ENCODE assay signal across 8 cellular contexts in the genomic region with DNA sequence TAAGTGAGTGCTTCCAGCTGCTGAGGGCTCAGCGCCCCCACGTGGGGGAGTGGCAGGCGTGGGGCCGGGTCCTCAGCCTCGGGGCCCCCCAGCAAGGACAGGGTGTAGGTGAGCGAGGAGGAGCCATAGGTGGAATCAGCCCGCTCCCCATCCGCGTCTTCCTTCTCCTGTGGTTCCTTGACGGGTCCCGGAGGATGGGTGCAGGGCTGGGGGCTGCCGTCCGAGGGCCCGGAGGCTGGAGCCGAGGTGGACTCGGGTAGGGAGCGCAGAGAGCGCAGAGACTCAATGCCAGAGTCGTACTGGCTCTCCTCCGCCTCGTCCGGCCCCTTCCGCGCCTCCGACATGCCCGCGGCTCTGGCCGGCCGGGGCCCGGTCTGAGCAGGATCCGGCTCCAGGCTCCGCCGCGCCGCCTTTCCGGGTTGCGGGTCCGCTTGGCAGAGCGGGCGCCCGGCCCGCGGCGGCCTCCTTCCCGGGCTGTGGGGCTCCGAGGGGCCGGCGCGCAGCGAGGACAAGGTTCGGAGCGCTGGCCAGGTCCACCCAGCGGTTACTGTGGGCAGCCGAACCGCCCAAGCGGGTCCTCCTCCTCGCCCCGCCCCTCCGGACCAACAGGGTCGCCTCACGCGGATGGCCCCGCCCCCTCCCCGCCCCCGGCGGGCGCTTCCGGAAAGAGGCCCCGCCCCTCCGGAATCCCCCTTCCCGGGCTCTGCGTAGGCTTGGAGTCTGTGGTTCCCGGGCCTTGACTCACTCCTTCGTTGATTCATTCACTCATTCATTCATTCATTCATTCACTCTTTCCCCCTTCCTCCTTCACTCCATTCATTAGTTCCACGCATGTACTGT. TPM values are rescaled to one million over a fixed set of nuclear protein-coding genes. Genes with fewer than 3 reads are reported as not detected.
DNase-seq lines count a peak whose midpoint lies in the region; ATAC-seq and TF ChIP-seq lines count a peak whose summit lies in the region.

A gene with protein sequence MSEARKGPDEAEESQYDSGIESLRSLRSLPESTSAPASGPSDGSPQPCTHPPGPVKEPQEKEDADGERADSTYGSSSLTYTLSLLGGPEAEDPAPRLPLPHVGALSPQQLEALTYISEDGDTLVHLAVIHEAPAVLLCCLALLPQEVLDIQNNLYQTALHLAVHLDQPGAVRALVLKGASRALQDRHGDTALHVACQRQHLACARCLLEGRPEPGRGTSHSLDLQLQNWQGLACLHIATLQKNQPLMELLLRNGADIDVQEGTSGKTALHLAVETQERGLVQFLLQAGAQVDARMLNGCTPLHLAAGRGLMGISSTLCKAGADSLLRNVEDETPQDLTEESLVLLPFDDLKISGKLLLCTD (minus strand): TSS at position 549 of the 840 bp plus-strand sequence. CDS start 205 bp downstream, at position 344.

- no peaks in the 10 kb centered on the region for H3K9me2 ChIP-seq in OCI-LY7 (ENCODE audit: insufficient read depth, low read length)

- CTCF ChIA-PET in CD8-positive, alpha-beta T cell (lab: Charles Lee): interaction anchor here (0.5 to 5.5 kb wide), 12 partner anchors 9 to 172 kb away, joined by 3 to 61 read pairs (median 3); a partner anchor contains a TSS
- CTCF ChIA-PET in OCI-LY7 (lab: Charles Lee; ENCODE audit: unreplicated experiment): no interaction called here

- POLR2A ChIA-PET in CD8-positive, alpha-beta T cell (lab: Charles Lee): interaction anchor here (1.3 to 3.8 kb wide), 2 partner anchors 9 to 19 kb away, joined by 4 to 35 read pairs; a partner anchor contains a TSS
- POLR2A ChIA-PET in OCI-LY7 (lab: Charles Lee): interaction anchor here (4.3 kb wide), 1 partner anchor 17 kb away, joined by 22 read pairs; a partner anchor contains a TSS

- peaks cover 31% of the 10 kb centered on the region for H3K4me1 ChIP-seq in CD8-positive, alpha-beta T cell (ENCODE audit: insufficient read depth, low read length)
- H3K4me1 ChIP-seq in OCI-LY7 (ENCODE audit: insufficient read depth, low read length, poor library complexity, severe bottlenecking) (peaks cover 68% of the 10 kb centered on the region), mucosa of descending colon (ENCODE audit: low read depth) (peaks cover 17% of the 10 kb centered on the region)

- DNase-seq in CD8-positive, alpha-beta T cell: peak; percentile 87 to 96 (median 94)
- DNase-seq in GM20000 (ENCODE audit: low spot score) (peak; percentile 96), HuH-7 (ENCODE audit: low spot score) (peak; percentile 92), OCI-LY7 (ENCODE audit: low spot score) (peak; percentile 88), activated T-cell treated with anti-CD3 and anti-CD28 coated beads for 24 hours (ENCODE audit: low read depth) (peak; percentile 96), epithelial cell of esophagus (ENCODE audit: low read depth) (peak; percentile 95), mucosa of descending colon (peak; percentile 96 to 99 (median 98))
- peak; percentile 92 for DNase-seq in stimulated activated CD8-positive, alpha-beta memory T cell treated with anti-CD3 and anti-CD28 coated beads, Interleukin-4, amount 100 ng/mL, for 24 hours (ENCODE audit: low read depth)

- H3K36me3 ChIP-seq in CD8-positive, alpha-beta T cell (ENCODE audit: insufficient read depth, low read length): peaks cover 5% of the 10 kb centered on the region
- H3K36me3 ChIP-seq in OCI-LY7 (ENCODE audit: insufficient read depth, low read length) (peaks cover 30% of the 10 kb centered on the region), mucosa of descending colon (ENCODE audit: low read depth) (no peaks in the 10 kb centered on the region)

- peak within 1 kb of the TSS; percentile 83 for H3K4me3 Mint-ChIP-seq in CD8-positive, alpha-beta T cell

- H3K9me3 ChIP-seq in CD8-positive, alpha-beta T cell (ENCODE audit: low read length): no peaks in the 10 kb centered on the region
- H3K9me3 ChIP-seq in OCI-LY7 (ENCODE audit: low read length): no peaks in the 10 kb centered on the region
- no peaks in the 10 kb centered on the region for H3K9me3 ChIP-seq in mucosa of descending colon

- peaks cover 8% of the 10 kb centered on the region for H3K27me3 Mint-ChIP-seq in CD8-positive, alpha-beta T cell (ENCODE audit: low read depth)

- peaks cover 46% of the 10 kb centered on the region for H3K4me1 Mint-ChIP-seq in CD8-positive, alpha-beta T cell (ENCODE audit: low read depth)

- TSS peak; percentile 84 for BruUV-seq in OCI-LY7 (replicated peaks; lab: Mats Ljungman, UMichigan)

- no peaks in the 10 kb centered on the region for H3K9me3 Mint-ChIP-seq in CD8-positive, alpha-beta T cell

- H3K27me3 ChIP-seq in CD8-positive, alpha-beta T cell (ENCODE audit: insufficient read depth, low read length): no peaks in the 10 kb centered on the region

- H2AFZ ChIP-seq in OCI-LY7 (ENCODE audit: low read length): peak within 1 kb of the TSS; percentile 56

- H3K4me3 ChIP-seq in CD8-positive, alpha-beta T cell (ENCODE audit: low read depth, low read length): peak within 1 kb of the TSS; percentile 90
- H3K4me3 ChIP-seq in OCI-LY7 (ENCODE audit: low read depth, low read length, poor library complexity, severe bottlenecking) (peak within 1 kb of the TSS; percentile 86), epithelial cell of esophagus (ENCODE audit: low read length) (peak within 1 kb of the TSS; percentile 74), mucosa of descending colon (peak within 1 kb of the TSS; percentile 30)

- H3K79me2 ChIP-seq in OCI-LY7 (ENCODE audit: insufficient read depth, low read depth, low read length): peaks cover 41% of the 10 kb centered on the region

- peak; percentile 44 for TF ChIP-seq CTCF in CD8-positive, alpha-beta T cell (IDR thresholded peaks at IDR 0.05)
- TF ChIP-seq CTCF in GM20000 (IDR thresholded peaks at IDR 0.05; ENCODE audit: extremely low read depth, missing control alignments) (peak; percentile 53), OCI-LY7 (conservative IDR thresholded peaks at IDR 0.05; ENCODE audit: low read length) (peak; percentile 79), epithelial cell of esophagus (IDR thresholded peaks at IDR 0.05; ENCODE audit: insufficient read depth, low read depth, low read length, missing control alignments) (peak; percentile 24), mucosa of descending colon (IDR thresholded peaks at IDR 0.05) (no peak)

- no peaks in the 10 kb centered on the region for H4K20me1 ChIP-seq in OCI-LY7 (ENCODE audit: insufficient read depth, low read length)

- intact Hi-C loops in CD8-positive, alpha-beta T cell (cut with DNase I, micrococcal nuclease): loop anchor here (1.0 to 5.0 kb wide), 9 partner anchors 8 to 633 kb away; a partner anchor contains a TSS
- intact Hi-C loops in OCI-LY7 (cut with micrococcal nuclease; ENCODE audit: unreplicated experiment): loop anchor here (2.0 to 5.0 kb wide), 2 partner anchors 40 to 122 kb away; a partner anchor contains a TSS
- intact Hi-C loops in mucosa of descending colon (cut with DNase I, micrococcal nuclease): loop anchor here (5.0 kb wide), 1 partner anchor 72 kb away; no protein-coding TSS in a partner anchor

- ATAC-seq in CD8-positive, alpha-beta T cell: peak; percentile 82
- ATAC-seq in mucosa of descending colon: peak; percentile 88

- H3K27ac ChIP-seq in CD8-positive, alpha-beta T cell (ENCODE audit: low read depth, low read length): peak within 1 kb of the TSS; percentile 78
- peak within 1 kb of the TSS; percentile 85 for H3K27ac ChIP-seq in OCI-LY7 (ENCODE audit: low read depth, low read length, poor library complexity, severe bottlenecking)

- peak within 1 kb of the TSS; percentile 96 for H3K4me2 ChIP-seq in OCI-LY7 (ENCODE audit: low read length)

- H3K36me3 Mint-ChIP-seq in CD8-positive, alpha-beta T cell: peaks cover 17% of the 10 kb centered on the region

- H3K27ac Mint-ChIP-seq in CD8-positive, alpha-beta T cell: peak within 1 kb of the TSS; percentile 85

RNA-seq across cellular contexts. Expression of the gene that starts here (rescaled TPM):
- 10 to 100 TPM; 44.5 to 45.8 TPM for total RNA-seq in CD8-positive, alpha-beta T cell
- 27.5 and 43.1 TPM in 2 replicates for total RNA-seq in OCI-LY7 (2014; rRNA removed; shearing (Covaris generic))
- total RNA-seq in OCI-LY7 (2022) (22.4 and 24.8 TPM in 2 replicates), mucosa of descending colon (10 to 100 TPM in 2 of 3 donors, 1 to 10 TPM in 1; 8.7 to 13.4 (median 10.8) TPM)

Comparison
In these comparisons a context has a peak if more than half of its experiments do, and no peak if none do; other contexts are left out.
1. Peak in every context shown above with its lines: DNase-seq, ATAC-seq, H3K4me3 ChIP-seq and H3K27ac ChIP-seq.
2. H3K4me3 ChIP-seq: peak in every context shown above with its lines; median percentile 90 in CD8-positive, alpha-beta T cell; 86 in OCI-LY7; 74 in epithelial cell of esophagus; 30 in mucosa of descending colon.